Comparison of ENCODE assay signal across 1 cellular context in the genomic region with DNA sequence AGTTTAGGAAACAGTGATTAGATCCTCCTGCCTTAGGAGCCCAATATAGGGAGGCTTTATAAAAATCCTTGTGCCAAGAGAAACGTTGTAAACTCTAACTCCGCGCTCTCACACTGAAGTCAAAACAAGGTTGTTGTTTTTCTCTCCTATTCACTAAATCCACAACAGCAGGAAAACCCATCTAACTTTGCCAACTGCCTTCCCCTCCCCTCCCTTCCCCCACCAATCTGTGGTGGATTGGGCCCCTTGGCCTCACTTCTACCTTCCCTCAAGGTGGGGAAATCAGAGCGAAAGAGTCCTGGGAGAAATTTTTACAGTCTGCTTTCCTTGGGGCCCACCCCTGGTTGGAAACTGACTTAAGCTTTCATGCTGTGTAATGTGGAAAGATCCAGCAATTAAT.
TF ChIP-seq lines count a peak whose summit lies in the region.

No MANE protein-coding gene starts in this region.

TF ChIP-seq in H1, 55 proteins besides CTCF, POLR2A, EP300 and RAD21:
- no peak for TF ChIP-seq POU5F1 (IDR thresholded peaks at IDR 0.05; ENCODE audit: low read depth, low read length)
- no peak for TF ChIP-seq TAF7 (optimal IDR thresholded peaks at IDR 0.05; ENCODE audit: borderline replicate concordance, low read depth, low read length)
- TF ChIP-seq SRF (IDR thresholded peaks at IDR 0.05; ENCODE audit: low read depth, low read length) = no peak
- TF ChIP-seq EGR1 (IDR thresholded peaks at IDR 0.05; ENCODE audit: borderline replicate concordance, low read depth, low read length) = no peak
- TF ChIP-seq CHD7 (IDR thresholded peaks at IDR 0.05; ENCODE audit: insufficient replicate concordance, low read length) = no peak
- no peak for TF ChIP-seq YY1 (IDR thresholded peaks at IDR 0.05; ENCODE audit: low read depth, low read length)
- no peak for TF ChIP-seq CBX8 (IDR thresholded peaks at IDR 0.05; ENCODE audit: borderline replicate concordance, low read depth, low read length)
- no peak for TF ChIP-seq SUZ12 (IDR thresholded peaks at IDR 0.05; ENCODE audit: low read length)
- no peak for TF ChIP-seq CBX5 (IDR thresholded peaks at IDR 0.05; ENCODE audit: low read depth, low read length)
- TF ChIP-seq CEBPB (IDR thresholded peaks at IDR 0.05; ENCODE audit: low read depth, low read length) = no peak
